In genomic region chr6:84568971-84569370, GRCh38 we compare ENCODE assay signal across 12 cellular contexts.
A peak's percentile ranks its signal among the peaks of the same experiment; 100 is the strongest.
DNase-seq lines count a peak whose midpoint lies in the region; ATAC-seq and TF ChIP-seq lines count a peak whose summit lies in the region.
"Had no signal": no experiment of that assay in that cellular context is flagged by ENCODE, and none has a peak within 500 bp of the region (broad histone marks: within the 10 kb centered on the region; RNA-seq: fewer than 3 reads in every experiment).

No MANE protein-coding gene starts in this region.

- no peak overlapping the region for H3K4me3 ChIP-seq in retinal pigment epithelial cell (ENCODE audit: low read length)
- no peak overlapping the region for H3K4me3 ChIP-seq in naive thymus-derived CD4-positive, alpha-beta T cell (ENCODE audit: low read length)
- H3K4me3 ChIP-seq: gastrocnemius medialis had no signal

- ATAC-seq in naive thymus-derived CD4-positive, alpha-beta T cell: no peak
- ATAC-seq: gastrocnemius medialis had no signal

- H3K27me3 Mint-ChIP-seq in naive thymus-derived CD4-positive, alpha-beta T cell: no peaks in the 10 kb centered on the region
- H3K27me3 Mint-ChIP-seq: CD4-positive, alpha-beta T cell; naive B cell had no signal

- no peaks in the 10 kb centered on the region for H3K27me3 ChIP-seq in naive thymus-derived CD4-positive, alpha-beta T cell (ENCODE audit: control insufficient read depth in 2 of 2, insufficient read depth in 2 of 2, low read length in 2 of 2)

- POLR2A ChIA-PET in naive thymus-derived CD4-positive, alpha-beta T cell (lab: Charles Lee): no interaction called here

- H3K9me3 Mint-ChIP-seq in naive thymus-derived CD4-positive, alpha-beta T cell: peaks cover 2 to 43% (median 4%) of the 10 kb centered on the region in 11 donors

- CTCF ChIA-PET in naive thymus-derived CD4-positive, alpha-beta T cell (lab: Charles Lee): no interaction called here

- H3K4me3 Mint-ChIP-seq in naive thymus-derived CD4-positive, alpha-beta T cell: no peak overlapping the region
- H3K4me3 Mint-ChIP-seq: CD4-positive, alpha-beta T cell; naive B cell had no signal

- peak; percentile 7 for DNase-seq in NCI-H82 (lab: John Stamatoyannopoulos, UW)
- DNase-seq in NCI-H82 treated with DMSO at 0.1 percent for 48 hours (lab: John Stamatoyannopoulos, UW; ENCODE audit: unreplicated experiment): no peak
- DNase-seq in NCI-H2227 treated with DMSO at 0.1 percent for 48 hours (lab: John Stamatoyannopoulos, UW): peak; percentile 0
- peak; percentile 5 to 46 for DNase-seq in dermis microvascular lymphatic vessel endothelial cell (ENCODE audit: low read depth in 2 of 2)
- no peak for DNase-seq in retinal pigment epithelial cell (ENCODE audit: low read depth)
- DNase-seq in naive thymus-derived CD4-positive, alpha-beta T cell: no peak
- no peak for DNase-seq in cerebellum (ENCODE audit: low spot score)
- no peak for DNase-seq in DMS153 treated with DMSO at 0.1 percent for 48 hours (lab: John Stamatoyannopoulos, UW; ENCODE audit: unreplicated experiment)
- DNase-seq: activated effector memory CD4-positive, alpha-beta T cell treated with Interleukin-2 at 50 U/mL for 16 hours; CD4-positive, alpha-beta T cell; gastrocnemius medialis; naive B cell had no signal

- intact Hi-C loops in naive thymus-derived CD4-positive, alpha-beta T cell (cut with micrococcal nuclease): no loop called here

- no peak overlapping the region for H3K27ac ChIP-seq in naive thymus-derived CD4-positive, alpha-beta T cell (ENCODE audit: low read depth, low read length)
- H3K27ac ChIP-seq: gastrocnemius medialis had no signal

- no peaks in the 10 kb centered on the region for H3K4me1 Mint-ChIP-seq in naive thymus-derived CD4-positive, alpha-beta T cell
- H3K4me1 Mint-ChIP-seq: naive B cell had no signal

- no peaks in the 10 kb centered on the region for H3K36me3 Mint-ChIP-seq in naive thymus-derived CD4-positive, alpha-beta T cell
- H3K36me3 Mint-ChIP-seq: naive B cell had no signal

- peak; percentile 63 for TF ChIP-seq CTCF in retinal pigment epithelial cell (conservative IDR thresholded peaks at IDR 0.05; ENCODE audit: low read depth, low read length)

- H3K4me1 ChIP-seq in naive thymus-derived CD4-positive, alpha-beta T cell (ENCODE audit: control insufficient read depth in 2 of 2, insufficient read depth in 2 of 2, low read length in 2 of 2): no peaks in the 10 kb centered on the region
- H3K4me1 ChIP-seq: gastrocnemius medialis had no signal

- no peaks in the 10 kb centered on the region for H3K36me3 ChIP-seq in naive thymus-derived CD4-positive, alpha-beta T cell (ENCODE audit: control insufficient read depth in 2 of 3, insufficient read depth in 3 of 3, low read length in 3 of 3)
- H3K36me3 ChIP-seq: gastrocnemius medialis had no signal

- no peak overlapping the region for H3K27ac Mint-ChIP-seq in naive thymus-derived CD4-positive, alpha-beta T cell
- H3K27ac Mint-ChIP-seq: CD4-positive, alpha-beta T cell; naive B cell had no signal

- H3K9me3 ChIP-seq in naive thymus-derived CD4-positive, alpha-beta T cell (ENCODE audit: control insufficient read depth in 2 of 3, low read length in 3 of 3): no peaks in the 10 kb centered on the region
- H3K9me3 ChIP-seq: gastrocnemius medialis had no signal

Comparison
In these comparisons a context has a peak if more than half of its experiments do, and no peak if none do; other contexts are left out.
1. DNase-seq: peak in NCI-H82 (single experiment), NCI-H2227 treated with DMSO at 0.1 percent for 48 hours (single experiment) and dermis microvascular lymphatic vessel endothelial cell (2 of 2); none in NCI-H82 treated with DMSO at 0.1 percent for 48 hours (single experiment), retinal pigment epithelial cell (single experiment), naive thymus-derived CD4-positive, alpha-beta T cell (0 of 9), cerebellum (single experiment) and DMS153 treated with DMSO at 0.1 percent for 48 hours (single experiment).